8 cellular contexts compared by ENCODE assay signal in the genomic region with DNA sequence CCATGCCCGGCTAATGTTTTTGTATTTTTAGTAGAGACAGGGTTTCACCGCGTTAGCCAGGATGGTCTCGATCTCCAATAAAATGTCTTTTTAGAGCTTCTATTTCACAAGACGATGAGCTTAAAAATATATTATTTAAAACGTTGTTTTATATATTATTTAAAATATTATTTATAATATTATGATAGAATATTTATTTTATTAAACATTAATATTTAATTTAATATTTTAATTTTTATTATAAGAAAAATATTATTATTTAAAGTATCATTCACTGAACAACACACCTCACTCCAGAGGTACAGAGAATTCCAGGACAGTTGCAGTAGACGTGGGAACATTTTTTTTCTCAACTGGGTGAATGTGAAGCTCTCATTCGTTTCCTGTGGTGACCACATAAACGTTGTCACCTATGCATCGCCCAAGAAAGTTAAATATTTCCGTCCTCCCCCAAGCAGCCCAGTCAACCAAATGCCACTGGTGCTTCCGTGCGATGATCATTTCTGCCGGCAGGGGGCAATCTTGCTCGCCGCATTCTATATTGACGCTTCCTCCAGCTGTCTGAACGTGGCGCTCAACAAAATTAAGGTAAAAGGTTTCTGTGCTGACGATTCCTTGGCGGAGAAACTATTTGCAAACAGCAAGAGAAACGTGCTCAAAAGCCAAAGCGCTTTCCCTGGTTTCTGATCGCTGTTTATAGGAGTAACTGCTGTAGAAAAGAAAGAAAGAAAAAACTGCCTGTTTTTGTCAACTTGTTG. TPM values are rescaled to one million over a fixed set of nuclear protein-coding genes. Genes with fewer than 3 reads are reported as not detected.
A peak's percentile ranks its signal among the peaks of the same experiment; 100 is the strongest.
DNase-seq lines count a peak whose midpoint lies in the region; ATAC-seq and TF ChIP-seq lines count a peak whose summit lies in the region.

No MANE protein-coding gene starts in this region.

- TF ChIP-seq CTCF in AG09309 (IDR thresholded peaks at IDR 0.05; ENCODE audit: control insufficient read depth, insufficient read depth, low read depth, low read length, missing control alignments) (peak; percentile 92), lower lobe of right lung (IDR thresholded peaks at IDR 0.05) (peak; percentile 97)

- no peaks in the 10 kb centered on the region for H3K36me3 ChIP-seq in duodenal mucosa (ENCODE audit: control insufficient read depth in 1 of 2, insufficient read depth in 2 of 2, low read length in 2 of 2)
- no peaks in the 10 kb centered on the region for H3K36me3 ChIP-seq in lower lobe of right lung

- ATAC-seq in GM18861 (IDR thresholded peaks at IDR 0.05; ENCODE audit: unreplicated experiment) (peak; percentile 79), HG03280 (IDR thresholded peaks at IDR 0.05; ENCODE audit: unreplicated experiment) (peak; percentile 75), lower lobe of right lung (peak; percentile 81 to 88)

- H3K27me3 ChIP-seq in duodenal mucosa (ENCODE audit: control insufficient read depth in 1 of 2, insufficient read depth in 2 of 2, low read length in 2 of 2) (no peaks in the 10 kb centered on the region), lower lobe of right lung (ENCODE audit: low read depth) (no peaks in the 10 kb centered on the region)

- H3K4me1 ChIP-seq in duodenal mucosa (ENCODE audit: control insufficient read depth in 1 of 2, insufficient read depth in 2 of 2, low read length in 2 of 2) (peaks cover 0 to 5% of the 10 kb centered on the region in 2 donors), lower lobe of right lung (peaks cover 6% of the 10 kb centered on the region)

- H3K4me3 ChIP-seq in AG09309 (ENCODE audit: control insufficient read depth, low read depth, low read length) (no peak overlapping the region), duodenal mucosa (ENCODE audit: low read depth in 1 of 2, low read length in 2 of 2) (peak overlapping the region; percentile 23 to 52), lower lobe of right lung (peak overlapping the region; percentile 30)

- DNase-seq in AG09309 (ENCODE audit: low read depth), result peak; percentile 17
- DNase-seq in NCI-H774 (lab: John Stamatoyannopoulos, UW), result peak; percentile 55
- DNase-seq in activated CD4-positive, alpha-beta T cell treated with anti-CD3 and anti-CD28 coated beads, Interleukin-2, amount 50 U/mL, for 4 hours, result peak; percentile 79 to 84
- DNase-seq in lower lobe of right lung, result peak; percentile 83
- peak; percentile 74 for DNase-seq in stimulated activated CD8-positive, alpha-beta memory T cell treated with anti-CD3 and anti-CD28 coated beads, Interleukin-12 subunit alpha, Interleukin-12 subunit beta, amount 100 ng/mL, for 1 hour (ENCODE audit: low read depth)

- intact Hi-C loops in lower lobe of right lung (cut with DNase I), result loop anchor here (5.0 kb wide), 1 partner anchor 146 kb away; no protein-coding TSS in a partner anchor

- H3K27ac ChIP-seq in duodenal mucosa (ENCODE audit: low read depth, low read length), result no peak overlapping the region
- no peak overlapping the region for H3K27ac ChIP-seq in lower lobe of right lung

- peak overlapping the region in 1 of 2 donors; percentile 10 for H3K9ac ChIP-seq in duodenal mucosa (ENCODE audit: low read depth in 1 of 2, low read length in 2 of 2)

- H3K9me3 ChIP-seq in duodenal mucosa (ENCODE audit: control insufficient read depth in 1 of 2, low read length in 2 of 2), result no peaks in the 10 kb centered on the region
- H3K9me3 ChIP-seq in lower lobe of right lung, result no peaks in the 10 kb centered on the region

RNA-seq across cellular contexts. Expression of a gene that starts 41.7 kb away (rescaled TPM):
- not detected for total RNA-seq in lower lobe of right lung

RNA-seq across cellular contexts. Expression of a gene that starts 55.8 kb away (rescaled TPM):
- 2.5 TPM for total RNA-seq in lower lobe of right lung

Comparison
In these comparisons a context has a peak if more than half of its experiments do, and no peak if none do; other contexts are left out.
1. DNase-seq: peak in every context shown above with its lines; median percentile 83 in lower lobe of right lung; 82 in activated CD4-positive, alpha-beta T cell treated with anti-CD3 and anti-CD28 coated beads, Interleukin-2, amount 50 U/mL, for 4 hours; 74 in stimulated activated CD8-positive, alpha-beta memory T cell treated with anti-CD3 and anti-CD28 coated beads, Interleukin-12 subunit alpha, Interleukin-12 subunit beta, amount 100 ng/mL, for 1 hour; 55 in NCI-H774; 17 in AG09309.